ENCODE assay signal across 1 cellular context in the genomic region with DNA sequence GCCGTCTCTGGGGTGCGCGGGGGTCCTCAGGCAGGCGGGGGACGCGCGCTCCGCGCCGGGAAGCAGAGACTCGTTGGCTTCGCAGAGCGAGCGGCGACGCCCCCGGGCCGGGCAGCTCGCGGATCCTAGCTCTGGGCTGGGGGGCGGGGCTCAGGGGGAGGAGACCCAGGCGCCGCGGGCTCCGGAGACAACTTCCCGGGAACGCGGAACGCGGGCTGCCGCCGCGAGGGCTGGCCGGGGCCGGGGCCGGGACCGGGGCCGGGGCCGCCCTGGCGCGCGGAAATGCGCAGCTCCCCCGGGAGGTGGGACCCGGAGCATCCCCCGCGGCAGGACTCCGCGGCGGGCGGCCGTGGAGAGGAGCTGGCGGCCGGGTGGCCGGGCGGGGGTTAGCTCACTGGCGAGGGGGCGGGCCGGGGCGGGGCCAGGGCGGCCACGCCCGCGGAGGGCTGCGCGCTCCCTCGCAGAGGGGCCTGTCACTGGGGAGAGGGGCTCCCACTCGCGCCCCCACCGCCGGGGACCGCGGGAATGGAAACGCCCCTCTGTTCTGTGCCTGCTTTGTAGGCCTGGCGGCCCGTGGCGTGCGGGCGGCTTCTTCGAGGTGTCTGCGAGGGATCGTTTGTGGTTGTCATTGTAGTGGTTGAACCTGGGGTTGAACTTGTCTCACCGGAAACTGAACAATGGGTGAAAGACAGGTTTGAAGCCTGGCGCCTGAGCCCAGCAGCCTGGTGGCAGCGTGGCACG.
TF ChIP-seq lines count a peak whose summit lies in the region.

GAS7 (minus strand) TSS at position 98 of the 741 bp plus-strand sequence.

TF ChIP-seq in HepG2, 621 proteins besides CTCF, POLR2A, EP300 and RAD21 (continued from another document):
- TF ChIP-seq NR3C1 (CRISPR knock-in tag; IDR thresholded peaks at IDR 0.05) (no peak), ZNF510 (CRISPR knock-in tag; IDR thresholded peaks at IDR 0.05; ENCODE audit: low read depth) (no peak), ZSCAN29 (CRISPR knock-in tag; conservative IDR thresholded peaks at IDR 0.05) (no peak), ZBTB1 (CRISPR knock-in tag; IDR thresholded peaks at IDR 0.05; ENCODE audit: borderline replicate concordance) (no peak), SOX5 (CRISPR knock-in tag; IDR thresholded peaks at IDR 0.05; ENCODE audit: borderline replicate concordance) (no peak), CEBPG (CRISPR knock-in tag; IDR thresholded peaks at IDR 0.05) (no peak), SRSF1 (optimal IDR thresholded peaks at IDR 0.05; ENCODE audit: low read depth, low read length) (no peak)
